ENCODE assay signal across 8 cellular contexts in genomic region chr9:135906291-135907005, GRCh38. TPM values are rescaled to one million over a fixed set of nuclear protein-coding genes. Genes with fewer than 3 reads are reported as not detected.
DNase-seq lines count a peak whose midpoint lies in the region; ATAC-seq and TF ChIP-seq lines count a peak whose summit lies in the region.

No MANE protein-coding gene starts in this region.

- peak overlapping the region; percentile 89 to 98 (median 92) for H3K4me3 Mint-ChIP-seq in CD4-positive, CD25-positive, alpha-beta regulatory T cell
- H3K4me3 Mint-ChIP-seq in activated CD8-positive, alpha-beta T cell treated with anti-CD3 and anti-CD28 coated beads for 36 hours: peak overlapping the region; percentile 78

- peak overlapping the region; percentile 64 for H3K27ac ChIP-seq in CD4-positive, CD25-positive, alpha-beta regulatory T cell (ENCODE audit: insufficient read depth, low read length, poor library complexity, severe bottlenecking)

- H3K4me1 ChIP-seq in CD4-positive, CD25-positive, alpha-beta regulatory T cell (ENCODE audit: control insufficient read depth, insufficient read depth, low read length, poor library complexity, severe bottlenecking): peaks cover 36% of the 10 kb centered on the region

- peak overlapping the region; percentile 91 for H3K4me3 ChIP-seq in CD4-positive, CD25-positive, alpha-beta regulatory T cell (ENCODE audit: low read depth, low read length)

- H3K27me3 Mint-ChIP-seq in CD4-positive, CD25-positive, alpha-beta regulatory T cell: no peaks in the 10 kb centered on the region
- H3K27me3 Mint-ChIP-seq in activated CD8-positive, alpha-beta T cell treated with anti-CD3 and anti-CD28 coated beads for 36 hours: no peaks in the 10 kb centered on the region

- no peaks in the 10 kb centered on the region for H3K27me3 ChIP-seq in CD4-positive, CD25-positive, alpha-beta regulatory T cell (ENCODE audit: control insufficient read depth, insufficient read depth, low read length)

- CTCF ChIA-PET in activated CD8-positive, alpha-beta T cell treated with anti-CD3 and anti-CD28 coated beads for 36 hours (lab: Charles Lee): no interaction called here

- intact Hi-C loops in activated CD8-positive, alpha-beta T cell treated with anti-CD3 and anti-CD28 coated beads for 36 hours (cut with micrococcal nuclease): no loop called here

- POLR2A ChIA-PET in activated CD8-positive, alpha-beta T cell treated with anti-CD3 and anti-CD28 coated beads for 36 hours (lab: Charles Lee): interaction anchor here (1.4 kb wide), 1 partner anchor 53 kb away, joined by 6 read pairs; no protein-coding TSS in a partner anchor

- H3K36me3 Mint-ChIP-seq in CD4-positive, CD25-positive, alpha-beta regulatory T cell: peaks cover 28% of the 10 kb centered on the region
- H3K36me3 Mint-ChIP-seq in activated CD8-positive, alpha-beta T cell treated with anti-CD3 and anti-CD28 coated beads for 36 hours (ENCODE audit: low read depth): peaks cover 42% of the 10 kb centered on the region

- peak overlapping the region; percentile 20 to 85 (median 34) for H3K27ac Mint-ChIP-seq in CD4-positive, CD25-positive, alpha-beta regulatory T cell
- peak overlapping the region; percentile 82 for H3K27ac Mint-ChIP-seq in activated CD8-positive, alpha-beta T cell treated with anti-CD3 and anti-CD28 coated beads for 36 hours

- no peak for ATAC-seq in CD4-positive, CD25-positive, alpha-beta regulatory T cell (ENCODE audit: low read depth in 2 of 2)
- peak; percentile 1 for ATAC-seq in GM19372 (IDR thresholded peaks at IDR 0.05; ENCODE audit: low read depth, unreplicated experiment)
- no peak for ATAC-seq in activated CD8-positive, alpha-beta T cell treated with anti-CD3 and anti-CD28 coated beads for 36 hours

- peaks cover 27 to 78% (median 52%) of the 10 kb centered on the region in 4 donors for H3K4me1 Mint-ChIP-seq in CD4-positive, CD25-positive, alpha-beta regulatory T cell
- peaks cover 61% of the 10 kb centered on the region for H3K4me1 Mint-ChIP-seq in activated CD8-positive, alpha-beta T cell treated with anti-CD3 and anti-CD28 coated beads for 36 hours (ENCODE audit: low read depth)

- peak in 2 of 3 donors; percentile 15 to 18 for DNase-seq in CD4-positive, CD25-positive, alpha-beta regulatory T cell
- peak; percentile 75 for DNase-seq in HT-29 (ENCODE audit: low spot score)
- no peak for DNase-seq in activated CD8-positive, alpha-beta T cell treated with anti-CD3 and anti-CD28 coated beads for 36 hours
- DNase-seq in glomerular visceral epithelial cell (ENCODE audit: extremely low spot score): peak; percentile 30
- peak; percentile 48 for DNase-seq in renal cortical epithelial cell (ENCODE audit: low read depth)
- no peak for DNase-seq in NCI-H187 treated with DMSO at 0.1 percent for 48 hours (lab: John Stamatoyannopoulos, UW)
- DNase-seq in NCI-H2107 treated with DMSO at 0.1 percent for 48 hours (lab: John Stamatoyannopoulos, UW; ENCODE audit: unreplicated experiment): no peak

- no peak for TF ChIP-seq CTCF in activated CD8-positive, alpha-beta T cell treated with anti-CD3 and anti-CD28 coated beads for 36 hours (IDR thresholded peaks at IDR 0.05)

- H3K9me3 Mint-ChIP-seq in CD4-positive, CD25-positive, alpha-beta regulatory T cell: peaks cover 0 to 4% (median 0%) of the 10 kb centered on the region in 7 donors
- peaks cover 4% of the 10 kb centered on the region for H3K9me3 Mint-ChIP-seq in activated CD8-positive, alpha-beta T cell treated with anti-CD3 and anti-CD28 coated beads for 36 hours

- peaks cover 4% of the 10 kb centered on the region for H3K36me3 ChIP-seq in CD4-positive, CD25-positive, alpha-beta regulatory T cell (ENCODE audit: control insufficient read depth, insufficient read depth, low read length)

- no peaks in the 10 kb centered on the region for H3K9me3 ChIP-seq in CD4-positive, CD25-positive, alpha-beta regulatory T cell (ENCODE audit: control insufficient read depth in 2 of 2, low read length in 2 of 2)

RNA-seq across cellular contexts. Expression of gene CAMSAP1, which starts 0.9 kb away (rescaled TPM):
- total RNA-seq in CD4-positive, CD25-positive, alpha-beta regulatory T cell: 31.6 TPM
- polyA plus RNA-seq in CD4-positive, CD25-positive, alpha-beta regulatory T cell: 1 to 10 TPM in 3 of 4 donors, under 1 TPM in 1; 0.67 to 2.2 (median 1.8) TPM
- 28.5 and 29.7 TPM in 2 replicates for total RNA-seq in HT-29 (2014; rRNA removed; shearing (Covaris generic))
- 10 to 100 TPM; 20.2 to 27.0 TPM for total RNA-seq in activated CD8-positive, alpha-beta T cell treated with anti-CD3 and anti-CD28 coated beads for 36 hours
- 31.6 and 39.8 TPM in 2 replicates for total RNA-seq in renal cortical epithelial cell

RNA-seq across cellular contexts. Expression of gene UBAC1, which starts 54.7 kb away (rescaled TPM):
- total RNA-seq in CD4-positive, CD25-positive, alpha-beta regulatory T cell: 23.8 TPM
- polyA plus RNA-seq in CD4-positive, CD25-positive, alpha-beta regulatory T cell: 10 to 100 TPM; 17.8 to 27.7 (median 23.4) TPM
- total RNA-seq in HT-29 (2014; rRNA removed; shearing (Covaris generic)): 53.0 and 60.4 TPM in 2 replicates
- total RNA-seq in activated CD8-positive, alpha-beta T cell treated with anti-CD3 and anti-CD28 coated beads for 36 hours: 10 to 100 TPM; 32.4 to 34.3 TPM
- total RNA-seq in renal cortical epithelial cell: 22.1 and 29.1 TPM in 2 replicates

Comparison
In these comparisons a context has a peak if more than half of its experiments do, and no peak if none do; other contexts are left out.
1. DNase-seq: peak in CD4-positive, CD25-positive, alpha-beta regulatory T cell (2 of 3), HT-29 (single experiment), glomerular visceral epithelial cell (single experiment) and renal cortical epithelial cell (single experiment); none in activated CD8-positive, alpha-beta T cell treated with anti-CD3 and anti-CD28 coated beads for 36 hours (single experiment), NCI-H187 treated with DMSO at 0.1 percent for 48 hours (single experiment) and NCI-H2107 treated with DMSO at 0.1 percent for 48 hours (single experiment).